ENCODE assay signal across 11 cellular contexts in genomic region chr2:28004086-28004485, GRCh38.
DNase-seq lines count a peak whose midpoint lies in the region; ATAC-seq and TF ChIP-seq lines count a peak whose summit lies in the region.
"Had no signal": no experiment of that assay in that cellular context is flagged by ENCODE, and none has a peak within 500 bp of the region (broad histone marks: within the 10 kb centered on the region; RNA-seq: fewer than 3 reads in every experiment).

No MANE protein-coding gene starts in this region.

- intact Hi-C loops in natural killer cell (cut with micrococcal nuclease), result no loop called here
- intact Hi-C loops in sigmoid colon (cut with DNase I), result no loop called here
- intact Hi-C loops in testis (cut with DNase I; ENCODE audit: low total_unique reads), result no loop called here

- H3K9me3 ChIP-seq in sigmoid colon (no peaks in the 10 kb centered on the region), testis (no peaks in the 10 kb centered on the region)

- no peaks in the 10 kb centered on the region for H3K4me1 ChIP-seq in sigmoid colon
- H3K4me1 ChIP-seq in testis, result peaks cover 3% of the 10 kb centered on the region
- H3K4me1 ChIP-seq: parathyroid adenoma had no signal

- no peak for TF ChIP-seq EP300 in sigmoid colon (IDR thresholded peaks at IDR 0.05)

- H3K27ac ChIP-seq in sigmoid colon, result no peak overlapping the region
- H3K27ac ChIP-seq in testis, result no peak overlapping the region
- H3K27ac ChIP-seq: parathyroid adenoma had no signal

- peak overlapping the region; percentile 58 for H3K4me3 Mint-ChIP-seq in natural killer cell treated with Interleukin-12 subunit alpha and Interleukin-12 subunit beta and Interleukin-15 and Interleukin-18, amount 100 ng/mL, for 72 hours
- no peak overlapping the region for H3K4me3 Mint-ChIP-seq in natural killer cell

- no peaks in the 10 kb centered on the region for H3K36me3 ChIP-seq in sigmoid colon
- no peaks in the 10 kb centered on the region for H3K36me3 ChIP-seq in testis (ENCODE audit: low read depth, missing control alignments)

- 57 to 74% methylated on average over 2 of the region's 2 CpGs for WGBS in sigmoid colon, 2 donors
- WGBS in testis, 2 donors, result 38 to 45% methylated on average over 2 of the region's 2 CpGs

- no peaks in the 10 kb centered on the region for H3K27me3 ChIP-seq in sigmoid colon
- H3K27me3 ChIP-seq in testis, result no peaks in the 10 kb centered on the region

- no peak overlapping the region for H3K4me3 ChIP-seq in epithelial cell of esophagus (ENCODE audit: low read length)
- no peak overlapping the region for H3K4me3 ChIP-seq in sigmoid colon
- no peak overlapping the region for H3K4me3 ChIP-seq in testis

- DNase-seq in natural killer cell treated with Interleukin-12 subunit alpha and Interleukin-12 subunit beta and Interleukin-15 and Interleukin-18, amount 100 ng/mL, for 72 hours (ENCODE audit: low spot score), result no peak
- DNase-seq in natural killer cell, result no peak
- DNase-seq in RKO (ENCODE audit: low spot score), result peak; percentile 17
- peak; percentile 76 for DNase-seq in epithelial cell of esophagus (ENCODE audit: low read depth)
- DNase-seq in stromal cell of bone marrow (ENCODE audit: low read depth), result peak; percentile 42
- no peak for DNase-seq in sigmoid colon
- DNase-seq in G401 (ENCODE audit: low spot score), result no peak
- no peak for DNase-seq in testis
- DNase-seq: NCI-H2029 treated with DMSO at 0.1 percent for 48 hours, T-helper 9 cell had no signal

- peaks cover 8 to 46% of the 10 kb centered on the region in 2 donors for H3K4me1 Mint-ChIP-seq in natural killer cell treated with Interleukin-12 subunit alpha and Interleukin-12 subunit beta and Interleukin-15 and Interleukin-18, amount 100 ng/mL, for 72 hours (ENCODE audit: low read depth in 2 of 2)
- H3K4me1 Mint-ChIP-seq in natural killer cell, result peaks cover 18 to 29% of the 10 kb centered on the region in 2 donors

- TF ChIP-seq CTCF in natural killer cell (IDR thresholded peaks at IDR 0.05), result no peak
- no peak for TF ChIP-seq CTCF in epithelial cell of esophagus (IDR thresholded peaks at IDR 0.05; ENCODE audit: insufficient read depth, low read depth, low read length, missing control alignments)
- TF ChIP-seq CTCF in sigmoid colon (IDR thresholded peaks at IDR 0.05), result no peak
- no peak for TF ChIP-seq CTCF in testis (IDR thresholded peaks at IDR 0.05)

- ATAC-seq in natural killer cell treated with Interleukin-12 subunit alpha and Interleukin-12 subunit beta and Interleukin-15 and Interleukin-18, amount 100 ng/mL, for 72 hours, result peak; percentile 67 to 83
- ATAC-seq in natural killer cell, result no peak

- H3K36me3 Mint-ChIP-seq in natural killer cell treated with Interleukin-12 subunit alpha and Interleukin-12 subunit beta and Interleukin-15 and Interleukin-18, amount 100 ng/mL, for 72 hours, result no peaks in the 10 kb centered on the region
- no peaks in the 10 kb centered on the region for H3K36me3 Mint-ChIP-seq in natural killer cell

- no peak for TF ChIP-seq POLR2A in sigmoid colon (IDR thresholded peaks at IDR 0.05)
- TF ChIP-seq POLR2A in testis (IDR thresholded peaks at IDR 0.05), result no peak

- in situ Hi-C loops in G401 (cut with HindIII; ENCODE audit: low sequenced_read_pairs), result no loop called here

- H3K27ac Mint-ChIP-seq in natural killer cell treated with Interleukin-12 subunit alpha and Interleukin-12 subunit beta and Interleukin-15 and Interleukin-18, amount 100 ng/mL, for 72 hours, result peak overlapping the region; percentile 27 to 79
- no peak overlapping the region for H3K27ac Mint-ChIP-seq in natural killer cell

- H3K9me3 Mint-ChIP-seq in natural killer cell treated with Interleukin-12 subunit alpha and Interleukin-12 subunit beta and Interleukin-15 and Interleukin-18, amount 100 ng/mL, for 72 hours, result no peaks in the 10 kb centered on the region
- H3K9me3 Mint-ChIP-seq in natural killer cell, result no peaks in the 10 kb centered on the region

- H3K27me3 Mint-ChIP-seq in natural killer cell treated with Interleukin-12 subunit alpha and Interleukin-12 subunit beta and Interleukin-15 and Interleukin-18, amount 100 ng/mL, for 72 hours, result no peaks in the 10 kb centered on the region
- H3K27me3 Mint-ChIP-seq in natural killer cell (ENCODE audit: low read depth in 2 of 2), result no peaks in the 10 kb centered on the region

Comparison
In these comparisons a context has a peak if more than half of its experiments do, and no peak if none do; other contexts are left out.
1. ATAC-seq: peak in natural killer cell treated with Interleukin-12 subunit alpha and Interleukin-12 subunit beta and Interleukin-15 and Interleukin-18, amount 100 ng/mL, for 72 hours (2 of 2); none in natural killer cell (0 of 3).
2. H3K27ac Mint-ChIP-seq: peak in natural killer cell treated with Interleukin-12 subunit alpha and Interleukin-12 subunit beta and Interleukin-15 and Interleukin-18, amount 100 ng/mL, for 72 hours (2 of 2); none in natural killer cell (0 of 2).
3. DNase-seq: peak in RKO (single experiment), epithelial cell of esophagus (single experiment) and stromal cell of bone marrow (single experiment); none in natural killer cell treated with Interleukin-12 subunit alpha and Interleukin-12 subunit beta and Interleukin-15 and Interleukin-18, amount 100 ng/mL, for 72 hours (single experiment), natural killer cell (single experiment), sigmoid colon (single experiment), G401 (single experiment) and testis (single experiment).